Comparison of ENCODE assay signal across 25 cellular contexts in the genomic region with DNA sequence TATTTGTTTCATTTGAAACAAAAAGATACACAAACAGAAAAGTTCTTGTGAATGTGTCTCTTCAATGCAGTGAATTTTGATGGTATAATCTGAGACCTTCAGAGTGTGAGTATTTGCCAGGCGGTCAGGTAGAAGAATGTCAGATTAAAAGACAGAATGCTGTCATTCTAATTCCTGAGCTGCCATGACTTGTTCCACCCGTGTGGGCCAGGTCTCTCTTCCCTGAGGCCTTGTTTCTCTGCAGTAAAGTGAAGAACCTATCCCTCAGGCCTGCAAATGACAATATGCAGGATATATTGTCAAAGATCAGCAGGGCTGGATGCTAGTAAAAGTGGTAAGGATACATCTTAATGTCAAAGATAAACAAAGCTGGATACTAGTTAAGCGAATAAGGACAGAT.
"Had no signal": no experiment of that assay in that cellular context is flagged by ENCODE, and none has a peak within 500 bp of the region (broad histone marks: within the 10 kb centered on the region; RNA-seq: fewer than 3 reads in every experiment).

No MANE protein-coding gene starts in this region.

- DNase-seq: hypothalamus; immature natural killer cell; left ventricle myocardium inferior; mesendoderm; naive B cell; natural killer cell; nephron progenitor cell; ovary; right lobe of liver; stimulated activated CD4-positive, alpha-beta T cell treated with anti-CD3 and anti-CD28 coated beads, Interleukin-1b, Interleukin-23, amount 100 ng/mL, for 48 hours; stimulated activated CD4-positive, alpha-beta T cell treated with anti-CD3 and anti-CD28 coated beads, Interleukin-2, amount 100 ng/mL, for 48 hours; stimulated activated CD4-positive, alpha-beta T cell treated with anti-CD3 and anti-CD28 coated beads, Interleukin-4, amount 100 ng/mL, for 4 hours; stimulated activated CD8-positive, alpha-beta memory T cell treated with anti-CD3 and anti-CD28 coated beads, Interleukin-4, amount 100 ng/mL, for 48 hours; stimulated activated naive B cell treated with anti-CD40 and anti-IgM and Interleukin-4, amounts not matched to agents 10 μg/mL and 1 μg/mL and 100 μg/mL, for 72 hours; stimulated activated naive CD8-positive, alpha-beta T cell treated with anti-CD3 and anti-CD28 coated beads, Interleukin-15, Interleukin-2, amounts not matched to agents 100 U/mL and 50 U/mL, for 24 hours; stomach; testis; thyroid gland; transverse colon; upper lobe of right lung had no signal

- H3K36me3 ChIP-seq: neural progenitor cell, neutrophil, ovary, right lobe of liver, thyroid gland, transverse colon, upper lobe of right lung had no signal

- H3K27ac ChIP-seq: left ventricle myocardium inferior, neural progenitor cell, neutrophil, ovary, right atrium auricular region, right lobe of liver, stomach, testis, thyroid gland, transverse colon, upper lobe of right lung had no signal

- H3K4me1 ChIP-seq: neural progenitor cell, right atrium auricular region, right lobe of liver, stomach, testis, thyroid gland, transverse colon, upper lobe of right lung had no signal

- H3K4me3 ChIP-seq: left ventricle myocardium inferior, lung, neural progenitor cell, ovary, right atrium auricular region, right lobe of liver, smooth muscle cell, stomach, testis, thyroid gland, transverse colon, upper lobe of right lung had no signal

- H2AFZ ChIP-seq: neural progenitor cell had no signal

- H3K9ac ChIP-seq: neural progenitor cell had no signal

- H3K27me3 ChIP-seq: neural progenitor cell, neutrophil, ovary, right atrium auricular region, right lobe of liver, stomach, testis, thyroid gland, transverse colon, upper lobe of right lung had no signal

- H3K4me2 ChIP-seq: neural progenitor cell, smooth muscle cell had no signal

- H3K9me3 ChIP-seq: left ventricle myocardium inferior, neutrophil, ovary, right atrium auricular region, right lobe of liver, stomach, testis, thyroid gland, transverse colon, upper lobe of right lung had no signal

- ATAC-seq: natural killer cell; right lobe of liver; stimulated activated naive B cell treated with anti-CD40 and anti-IgM and Interleukin-4, amounts not matched to agents 10 μg/mL and 1 μg/mL and 100 μg/mL, for 72 hours; stimulated activated naive CD8-positive, alpha-beta T cell treated with anti-CD3 and anti-CD28 coated beads, Interleukin-15, Interleukin-2, amounts not matched to agents 100 U/mL and 50 U/mL, for 24 hours; upper lobe of right lung had no signal
